ENCODE assay signal across 12 cellular contexts in genomic region chr16:12498077-12498476, GRCh38.
"Had no signal": no experiment of that assay in that cellular context is flagged by ENCODE, and none has a peak within 500 bp of the region (broad histone marks: within the 10 kb centered on the region; RNA-seq: fewer than 3 reads in every experiment).

No MANE protein-coding gene starts in this region.

- H3K4me1 ChIP-seq: upper lobe of right lung had no signal

- DNase-seq: activated CD4-positive, alpha-beta T cell treated with anti-CD3 and anti-CD28 coated beads for 1 hour; activated CD4-positive, alpha-beta T cell treated with anti-CD3 and anti-CD28 coated beads, Interleukin-2, amount 50 U/mL, for 48 hours; activated gamma-delta T cell; activated naive CD8-positive, alpha-beta T cell treated with anti-CD3 and anti-CD28 coated beads, Interleukin-2, amount 10 ng/mL, durations not matched to agents 7 days and 5 days; activated T-cell treated with anti-CD3 and anti-CD28 coated beads, Interleukin-2, amount 50 U/mL, for 4 hours; effector CD8-positive, alpha-beta T cell; left ventricle myocardium superior; mesendoderm; small intestine; T-helper 2 cell; upper lobe of right lung had no signal

- ATAC-seq: activated T-cell treated with anti-CD3 and anti-CD28 coated beads, Interleukin-2, amount 50 U/mL, for 4 hours; left ventricle myocardium superior; upper lobe of right lung had no signal

- H3K4me3 ChIP-seq: pancreas, upper lobe of right lung had no signal

- H3K9me3 ChIP-seq: pancreas, upper lobe of right lung had no signal

- H3K36me3 ChIP-seq: pancreas, upper lobe of right lung had no signal

- H3K27me3 ChIP-seq: pancreas, upper lobe of right lung had no signal

- H3K27ac ChIP-seq: pancreas, upper lobe of right lung had no signal
